In the genomic region with DNA sequence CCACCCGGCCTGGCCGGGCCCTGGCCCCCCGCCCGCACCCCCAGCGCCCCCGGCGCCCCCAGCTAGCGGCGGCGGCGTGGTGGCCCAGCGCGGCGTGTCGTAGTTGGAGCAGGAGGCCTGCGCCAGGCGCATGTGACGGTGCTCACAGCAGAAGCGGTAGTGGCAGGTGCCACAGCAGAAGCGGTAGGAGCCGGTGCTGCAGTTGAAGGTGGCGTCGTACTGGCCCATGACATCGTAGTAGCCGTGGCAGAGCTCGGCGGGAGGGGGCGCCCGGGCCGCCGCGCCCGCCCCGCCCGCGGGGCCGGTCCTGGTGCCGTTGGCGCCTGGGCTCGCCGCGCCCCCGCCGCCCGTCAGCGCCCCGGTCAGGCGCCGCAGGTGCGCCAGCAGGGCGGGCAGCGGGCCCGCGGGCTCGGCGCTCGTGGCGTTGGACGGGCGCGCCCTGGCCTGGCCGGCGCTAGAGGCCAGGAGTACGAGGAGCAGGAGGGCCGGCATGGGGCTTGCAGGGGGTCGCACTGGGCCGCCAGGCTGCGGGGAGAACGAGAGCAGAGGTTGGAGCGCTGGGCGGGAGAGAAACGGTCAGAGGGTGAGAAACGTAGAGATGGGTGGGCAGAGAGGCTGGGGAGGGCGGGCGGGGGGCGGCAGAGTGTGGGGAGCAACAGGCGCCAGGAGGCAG, we compare ENCODE assay signal across 10 cellular contexts. TPM values are rescaled to one million over a fixed set of nuclear protein-coding genes. Genes with fewer than 3 reads are reported as not detected.
DNase-seq lines count a peak whose midpoint lies in the region; ATAC-seq lines count a peak whose summit lies in the region.
"Had no signal": no experiment of that assay in that cellular context is flagged by ENCODE, and none has a peak within 500 bp of the region (broad histone marks: within the 10 kb centered on the region; RNA-seq: fewer than 3 reads in every experiment).

No MANE protein-coding gene starts in this region.

- H3K27ac ChIP-seq in iPS DF 6.9 (ENCODE audit: low read length) (no peak overlapping the region), GM23248 (no peak overlapping the region)

- no peaks in the 10 kb centered on the region for H3K9me2 ChIP-seq in GM23248 (ENCODE audit: insufficient read depth)

- H3K9me3 ChIP-seq in NT2/D1 (ENCODE audit: insufficient read depth, low read length) (no peaks in the 10 kb centered on the region), iPS DF 6.9 (ENCODE audit: control insufficient read depth, insufficient read depth, low read length) (no peaks in the 10 kb centered on the region), GM23248 (ENCODE audit: low read depth) (no peaks in the 10 kb centered on the region)

- in situ Hi-C loops in G401 (cut with HindIII; ENCODE audit: low sequenced_read_pairs) (no loop called here), GM23248 (cut with MboI) (no loop called here)

- H3K9ac ChIP-seq in NT2/D1 (ENCODE audit: insufficient read length, low read depth) (no peak overlapping the region), GM23248 (no peak overlapping the region)

- no peak for ATAC-seq in GM21825 (IDR thresholded peaks at IDR 0.05; ENCODE audit: unreplicated experiment)

- H4K20me1 ChIP-seq in GM23248 (ENCODE audit: insufficient read depth), result no peaks in the 10 kb centered on the region

- H3K4me1 ChIP-seq in NT2/D1 (ENCODE audit: insufficient read depth, insufficient read length) (peaks cover 7% of the 10 kb centered on the region), iPS DF 6.9 (ENCODE audit: control insufficient read depth, insufficient read depth, low read length) (peaks cover 2% of the 10 kb centered on the region; the same call in 1 of the 2 replicates), GM23248 (ENCODE audit: insufficient read depth) (no peaks in the 10 kb centered on the region)

- DNase-seq in COLO668 (lab: John Stamatoyannopoulos, UW; ENCODE audit: unreplicated experiment) (peak; percentile 54), G401 (ENCODE audit: low spot score) (peak; percentile 46), NT2/D1 (ENCODE audit: low read depth, low spot score) (no peak), iPS DF 6.9 (ENCODE audit: low read depth, low spot score) (no peak), GM23248 (no peak)
- DNase-seq in activated CD4-positive, CD25-positive, alpha-beta regulatory T cell (lab: John Stamatoyannopoulos, UW), result no peak
- DNase-seq: activated naive CD4-positive, alpha-beta T cell treated with anti-CD3 and anti-CD28 coated beads for 36 hours; Right ventricle myocardium superior had no signal

- no peak overlapping the region for H2AFZ ChIP-seq in GM23248

- H3K36me3 ChIP-seq in NT2/D1 (ENCODE audit: insufficient read depth, insufficient read length, low read length) (no peaks in the 10 kb centered on the region), iPS DF 6.9 (ENCODE audit: control insufficient read depth, insufficient read depth, low read length) (no peaks in the 10 kb centered on the region), GM23248 (ENCODE audit: low read depth) (no peaks in the 10 kb centered on the region)

- peaks cover 97% of the 10 kb centered on the region for H3K27me3 ChIP-seq in NT2/D1 (ENCODE audit: insufficient read depth, insufficient read length)
- H3K27me3 ChIP-seq in iPS DF 6.9 (ENCODE audit: control insufficient read depth, insufficient read depth, low read length), result peaks cover 41% of the 10 kb centered on the region
- H3K27me3 ChIP-seq in GM23248 (replicated peaks; ENCODE audit: insufficient read depth), result peaks cover 39% of the 10 kb centered on the region

- H3F3A ChIP-seq in GM23248 (ENCODE audit: insufficient read depth), result no peaks in the 10 kb centered on the region; the same call in 1 of the 2 replicates

- WGBS in iPS DF 6.9 (ENCODE audit: insufficient coverage, insufficient read length), result no CpG with 5 or more reads among the region's 77 CpGs
- WGBS in GM23248 (ENCODE audit: low coverage in 1 of 2, low lambda C conversion rate in 2 of 2, missing lambda C conversion rate in 2 of 2), 2 experiments, result 2 to 3% methylated on average over 23 to 48 of the region's 77 CpGs

- no peaks in the 10 kb centered on the region for H3K79me2 ChIP-seq in GM23248 (ENCODE audit: insufficient read depth)

- H3K4me2 ChIP-seq in GM23248 (ENCODE audit: unreplicated experiment), result no peak overlapping the region

- H3K4me3 ChIP-seq in NT2/D1 (ENCODE audit: insufficient read length, low read depth) (peak overlapping the region; percentile 4), iPS DF 6.9 (ENCODE audit: low read length) (peak overlapping the region; percentile 23; the same call in 1 of the 2 replicates), GM23248 (no peak overlapping the region)

RNA-seq across cellular contexts. Expression of a gene that starts 0.6 kb away (rescaled TPM):
- total RNA-seq in G401 (2014; rRNA removed; shearing (Covaris generic)), result not detected in 2 replicates
- total RNA-seq in GM23248 (2014; rRNA removed; shearing (Covaris generic)), result not detected in 2 replicates
- polyA plus RNA-seq in GM23248 (2016; fragmentation: Nextera tagmentation; extraction: Ambion mirVana), result not detected in 2 replicates
- total RNA-seq: activated naive CD4-positive, alpha-beta T cell treated with anti-CD3 and anti-CD28 coated beads for 36 hours; fibroblast of villous mesenchyme; Right ventricle myocardium superior had no signal

RNA-seq across cellular contexts. Expression of a gene that starts 18.9 kb away (rescaled TPM):
- total RNA-seq in G401 (2014; rRNA removed; shearing (Covaris generic)), result 186 and 197 TPM in 2 replicates
- 103 and 116 TPM in 2 replicates for total RNA-seq in GM23248 (2014; rRNA removed; shearing (Covaris generic))
- 34.0 and 35.3 TPM in 2 replicates for polyA plus RNA-seq in GM23248 (2016; fragmentation: Nextera tagmentation; extraction: Ambion mirVana)

RNA-seq across cellular contexts. Expression of a gene that starts 22.0 kb away (rescaled TPM):
- not detected in 2 replicates for total RNA-seq in G401 (2014; rRNA removed; shearing (Covaris generic))
- not detected in 2 replicates for total RNA-seq in GM23248 (2014; rRNA removed; shearing (Covaris generic))
- polyA plus RNA-seq in GM23248 (2016; fragmentation: Nextera tagmentation; extraction: Ambion mirVana), result not detected in 2 replicates
- total RNA-seq: activated naive CD4-positive, alpha-beta T cell treated with anti-CD3 and anti-CD28 coated beads for 36 hours; fibroblast of villous mesenchyme; Right ventricle myocardium superior had no signal

RNA-seq across cellular contexts. Expression of a gene that starts 33.9 kb away (rescaled TPM):
- total RNA-seq in G401 (2014; rRNA removed; shearing (Covaris generic)), result 13.3 and 27.6 TPM in 2 replicates
- 1.7 and 4.3 TPM in 2 replicates for total RNA-seq in GM23248 (2014; rRNA removed; shearing (Covaris generic))
- polyA plus RNA-seq in GM23248 (2016; fragmentation: Nextera tagmentation; extraction: Ambion mirVana), result 1.1 TPM in 2 replicates

RNA-seq across cellular contexts. Expression of a gene that starts 34.9 kb away (rescaled TPM):
- total RNA-seq in G401 (2014; rRNA removed; shearing (Covaris generic)), result 329 and 348 TPM in 2 replicates
- total RNA-seq in GM23248 (2014; rRNA removed; shearing (Covaris generic)), result 54.4 and 82.2 TPM in 2 replicates
- polyA plus RNA-seq in GM23248 (2016; fragmentation: Nextera tagmentation; extraction: Ambion mirVana), result 106 and 107 TPM in 2 replicates

Comparison
In these comparisons a context has a peak if more than half of its experiments do, and no peak if none do; other contexts are left out.
1. DNase-seq: peak in COLO668 (single experiment) and G401 (single experiment); none in NT2/D1 (single experiment), iPS DF 6.9 (single experiment), GM23248 (single experiment) and activated CD4-positive, CD25-positive, alpha-beta regulatory T cell (0 of 4).